Comparison of ENCODE assay signal across 9 cellular contexts in genomic region chr16:87956169-87956770, GRCh38. TPM values are rescaled to one million over a fixed set of nuclear protein-coding genes. Genes with fewer than 3 reads are reported as not detected.
DNase-seq lines count a peak whose midpoint lies in the region; ATAC-seq, FAIRE-seq and TF ChIP-seq lines count a peak whose summit lies in the region.
"Had no signal": no experiment of that assay in that cellular context is flagged by ENCODE, and none has a peak within 500 bp of the region (broad histone marks: within the 10 kb centered on the region; RNA-seq: fewer than 3 reads in every experiment).

No MANE protein-coding gene starts in this region.

- no peaks in the 10 kb centered on the region for H3K36me3 ChIP-seq in small intestine (ENCODE audit: control insufficient read depth in 2 of 2, insufficient read depth in 2 of 2, low read length in 2 of 2)

- DNase-seq in GM13976 (ENCODE audit: low spot score), result peak; percentile 85
- peak; percentile 76 for DNase-seq in MV-4-11 (lab: John Stamatoyannopoulos, UW)
- DNase-seq in activated CD8-positive, alpha-beta memory T cell treated with anti-CD3 and anti-CD28 coated beads, Interleukin-2, amount 50 U/mL, for 48 hours, result peak; percentile 86
- peak; percentile 76 for DNase-seq in fibroblast of pulmonary artery (ENCODE audit: low read depth)
- DNase-seq in small intestine, result peak; percentile 31
- DNase-seq in epidermal melanocyte (ENCODE audit: insufficient read length, low spot score), result no peak

- no peak for TF ChIP-seq CTCF in GM13976 (IDR thresholded peaks at IDR 0.05; ENCODE audit: borderline replicate concordance, control extremely low read depth, extremely low read depth, insufficient read depth, missing control alignments)
- TF ChIP-seq CTCF in fibroblast of pulmonary artery (IDR thresholded peaks at IDR 0.05; ENCODE audit: low read length, missing control alignments), result no peak

- H3K4me3 ChIP-seq in fibroblast of pulmonary artery (replicated peaks; ENCODE audit: low read depth, low read length) (peak overlapping the region; percentile 10), small intestine (ENCODE audit: low read depth in 1 of 2, low read length in 2 of 2) (no peak overlapping the region)

- FAIRE-seq in small intestine (lab: Jason Lieb, UNC), result no peak

- peak overlapping the region in 1 of 2 donors; percentile 89 for H3K27ac ChIP-seq in small intestine (ENCODE audit: low read depth in 1 of 2, low read length in 1 of 2)

- H3K9me3 ChIP-seq in small intestine (ENCODE audit: control insufficient read depth, low read depth), result no peaks in the 10 kb centered on the region

- ATAC-seq in HG03442 (IDR thresholded peaks at IDR 0.05; ENCODE audit: unreplicated experiment), result no peak
- ATAC-seq in esophagus mucosa, result no peak

- 38 to 64% (median 49%) methylated on average over 13 of the region's 13 CpGs for WGBS in small intestine, 3 donors

- H3K27me3 ChIP-seq in small intestine (ENCODE audit: control insufficient read depth in 2 of 2, insufficient read depth in 2 of 2, low read length in 2 of 2), result no peaks in the 10 kb centered on the region

- peaks cover 5% of the 10 kb centered on the region in 2 donors for H3K4me1 ChIP-seq in small intestine (ENCODE audit: control insufficient read depth in 2 of 2, insufficient read depth in 1 of 2, low read depth in 1 of 2, low read length in 1 of 2)

- in situ Hi-C loops in GM13976 (cut with MboI; ENCODE audit: low sequenced_read_pairs, unreplicated experiment), result no loop called here

RNA-seq across cellular contexts. Expression of gene BANP, which starts 5.0 kb away (rescaled TPM):
- polyA plus RNA-seq in small intestine, result 10 to 100 TPM; 10.5 to 11.8 (median 11.3) TPM
- total RNA-seq in esophagus mucosa, result 9.6 TPM

RNA-seq across cellular contexts. Expression of gene CA5A, which starts 19.9 kb away (rescaled TPM):
- not detected for polyA plus RNA-seq in small intestine
- total RNA-seq in esophagus mucosa, result not detected
- total RNA-seq: renal cortical epithelial cell had no signal
